1 cellular context compared by ENCODE assay signal in the genomic region with DNA sequence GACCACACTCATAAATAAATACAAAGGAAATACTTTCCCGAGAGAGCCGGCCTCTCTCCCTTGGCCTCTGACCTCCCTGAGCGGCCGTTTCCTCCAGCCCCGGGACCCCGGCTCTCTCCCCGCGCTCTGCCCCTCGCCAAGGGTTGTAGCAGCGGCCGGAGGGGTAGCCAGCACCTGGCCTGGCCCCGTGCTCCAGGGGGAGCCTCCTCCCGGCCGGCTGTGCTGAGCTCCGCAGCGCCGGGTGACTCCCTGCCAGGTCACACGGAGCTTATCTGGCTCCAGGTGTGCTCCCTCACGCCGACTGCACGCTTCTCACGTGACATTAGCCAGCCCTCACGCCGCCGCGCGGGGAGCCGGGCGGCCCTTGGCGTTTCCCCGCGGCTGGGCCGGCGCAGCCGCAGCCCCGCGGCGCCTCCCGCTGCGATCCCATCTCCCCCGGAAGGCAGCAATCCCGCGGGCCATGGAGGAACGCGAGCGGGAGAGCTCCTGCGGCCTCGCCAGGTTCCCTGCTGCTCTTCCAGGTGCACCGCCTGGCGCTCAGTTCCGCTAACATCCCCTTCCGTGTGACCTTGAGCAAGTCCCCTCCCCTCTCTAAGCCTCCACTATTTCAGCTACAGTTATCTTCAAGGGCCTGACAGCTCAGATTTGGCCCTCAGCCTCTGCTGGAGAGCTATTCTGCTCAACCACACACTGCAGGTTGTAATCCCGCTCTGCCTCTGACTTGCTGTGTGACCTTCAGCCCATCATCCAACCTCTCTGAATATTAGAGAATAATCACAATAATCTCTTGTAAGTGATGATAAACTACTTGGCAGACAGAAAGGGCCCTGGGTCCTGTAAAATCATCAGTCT.
TF ChIP-seq lines count a peak whose summit lies in the region.

No MANE protein-coding gene starts in this region.

TF ChIP-seq in K562, 482 proteins besides CTCF, POLR2A, EP300 and RAD21 (continued from another document and continues in another):
- no peak for TF ChIP-seq NUFIP1 (IDR thresholded peaks at IDR 0.05; ENCODE audit: partially characterized antibody)
- no peak for TF ChIP-seq ZNF384 (IDR thresholded peaks at IDR 0.05; ENCODE audit: low read depth, low read length)
- peak; percentile 79 for TF ChIP-seq CBFA2T3 (IDR thresholded peaks at IDR 0.05)
- TF ChIP-seq, protein P1, sequence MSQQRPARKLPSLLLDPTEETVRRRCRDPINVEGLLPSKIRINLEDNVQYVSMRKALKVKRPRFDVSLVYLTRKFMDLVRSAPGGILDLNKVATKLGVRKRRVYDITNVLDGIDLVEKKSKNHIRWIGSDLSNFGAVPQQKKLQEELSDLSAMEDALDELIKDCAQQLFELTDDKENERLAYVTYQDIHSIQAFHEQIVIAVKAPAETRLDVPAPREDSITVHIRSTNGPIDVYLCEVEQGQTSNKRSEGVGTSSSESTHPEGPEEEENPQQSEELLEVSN (IDR thresholded peaks at IDR 0.05; ENCODE audit: borderline replicate concordance in 1 of 2, extremely low read depth in 1 of 2, insufficient read depth in 1 of 2, insufficient read length in 1 of 2, low read depth in 1 of 2, low read length in 1 of 2, poor library complexity in 1 of 2, severe bottlenecking in 1 of 2): peak; percentile 74 to 91
- TF ChIP-seq REST (CRISPR knock-in tag; IDR thresholded peaks at IDR 0.05; ENCODE audit: low read depth): peak; percentile 81
- peak; percentile 86; the same call in 1 of the 2 replicates for TF ChIP-seq MTA3 (IDR thresholded peaks at IDR 0.05; ENCODE audit: borderline replicate concordance)
- peak; percentile 48; the same call in 1 of the 2 replicates for TF ChIP-seq NR2C1 (IDR thresholded peaks at IDR 0.05)
- peak; percentile 34; the same call in 1 of the 2 replicates for TF ChIP-seq NR2C1 (tag; IDR thresholded peaks at IDR 0.05)
- TF ChIP-seq PTBP1 (IDR thresholded peaks at IDR 0.05; ENCODE audit: low read depth, low read length): peak; percentile 87; the same call in 1 of the 2 replicates
- peak; percentile 97 for TF ChIP-seq ZFP36 (IDR thresholded peaks at IDR 0.05; ENCODE audit: low read depth, low read length, partially characterized antibody)
- peak; percentile 62; the same call in 1 of the 2 replicates for TF ChIP-seq USF1 (CRISPR knock-in tag; IDR thresholded peaks at IDR 0.05)
- no peak for TF ChIP-seq FOXA1 (IDR thresholded peaks at IDR 0.05; ENCODE audit: borderline replicate concordance)
- no peak for TF ChIP-seq ZNF561 (CRISPR knock-in tag; conservative IDR thresholded peaks at IDR 0.05)
- no peak for TF ChIP-seq ARID3A (IDR thresholded peaks at IDR 0.05; ENCODE audit: borderline replicate concordance, low read depth, low read length)
- TF ChIP-seq, protein P2, sequence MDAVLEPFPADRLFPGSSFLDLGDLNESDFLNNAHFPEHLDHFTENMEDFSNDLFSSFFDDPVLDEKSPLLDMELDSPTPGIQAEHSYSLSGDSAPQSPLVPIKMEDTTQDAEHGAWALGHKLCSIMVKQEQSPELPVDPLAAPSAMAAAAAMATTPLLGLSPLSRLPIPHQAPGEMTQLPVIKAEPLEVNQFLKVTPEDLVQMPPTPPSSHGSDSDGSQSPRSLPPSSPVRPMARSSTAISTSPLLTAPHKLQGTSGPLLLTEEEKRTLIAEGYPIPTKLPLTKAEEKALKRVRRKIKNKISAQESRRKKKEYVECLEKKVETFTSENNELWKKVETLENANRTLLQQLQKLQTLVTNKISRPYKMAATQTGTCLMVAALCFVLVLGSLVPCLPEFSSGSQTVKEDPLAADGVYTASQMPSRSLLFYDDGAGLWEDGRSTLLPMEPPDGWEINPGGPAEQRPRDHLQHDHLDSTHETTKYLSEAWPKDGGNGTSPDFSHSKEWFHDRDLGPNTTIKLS (IDR thresholded peaks at IDR 0.05; ENCODE audit: borderline replicate concordance, low read depth): peak; percentile 47; the same call in 1 of the 2 replicates
- TF ChIP-seq RBM14 (IDR thresholded peaks at IDR 0.05; ENCODE audit: borderline replicate concordance, insufficient read depth, low read depth, low read length): no peak
- TF ChIP-seq RBFOX2 (IDR thresholded peaks at IDR 0.05; ENCODE audit: low read depth, low read length): peak; percentile 85
- TF ChIP-seq PTTG1 (tag; IDR thresholded peaks at IDR 0.05; ENCODE audit: low read depth): no peak
- TF ChIP-seq NFIC (IDR thresholded peaks at IDR 0.05): peak; percentile 66; the same call in 1 of the 2 replicates
- no peak for TF ChIP-seq TEAD2 (tag; IDR thresholded peaks at IDR 0.05)
- no peak for TF ChIP-seq ATF1 (CRISPR knock-in tag; IDR thresholded peaks at IDR 0.05)
- peak; percentile 67; the same call in 1 of the 2 replicates for TF ChIP-seq ATF1 (tag; IDR thresholded peaks at IDR 0.05)
- TF ChIP-seq EHMT2 (IDR thresholded peaks at IDR 0.05): no peak
- TF ChIP-seq EWSR1 (IDR thresholded peaks at IDR 0.05; ENCODE audit: borderline replicate concordance, low read depth, partially characterized antibody): no peak
- peak; percentile 93 for TF ChIP-seq ZNF592 (IDR thresholded peaks at IDR 0.05)
- TF ChIP-seq CBFB (CRISPR knock-in tag; IDR thresholded peaks at IDR 0.05): no peak
- no peak for TF ChIP-seq RBM34 (IDR thresholded peaks at IDR 0.05; ENCODE audit: borderline replicate concordance, insufficient read depth, low read length)
- no peak for TF ChIP-seq BMI1 (IDR thresholded peaks at IDR 0.05; ENCODE audit: low read length)
- no peak for TF ChIP-seq ZNF121 (CRISPR knock-in tag; conservative IDR thresholded peaks at IDR 0.05)
- 0 out of 2 replicates have a peak, but pooled peaks have one; percentile 59 for TF ChIP-seq E2F3 (CRISPR knock-in tag; IDR thresholded peaks at IDR 0.05)
- no peak for TF ChIP-seq ZNF197 (CRISPR knock-in tag; IDR thresholded peaks at IDR 0.05; ENCODE audit: low read depth)
- no peak for TF ChIP-seq OTX1 (CRISPR knock-in tag; IDR thresholded peaks at IDR 0.05)
- no peak for TF ChIP-seq ZNF57 (CRISPR knock-in tag; IDR thresholded peaks at IDR 0.05)
- peak; percentile 84 for TF ChIP-seq FUS (optimal IDR thresholded peaks at IDR 0.05; ENCODE audit: low read depth, low read length)
- TF ChIP-seq RBM15 (IDR thresholded peaks at IDR 0.05; ENCODE audit: insufficient read depth, low read length): no peak
- TF ChIP-seq TFAM (CRISPR knock-in tag; conservative IDR thresholded peaks at IDR 0.05): no peak
- TF ChIP-seq SMAD4 (CRISPR knock-in tag; conservative IDR thresholded peaks at IDR 0.05): peak; percentile 91
- peak; percentile 40; the same call in 1 of the 2 replicates for TF ChIP-seq NR4A1 (CRISPR knock-in tag; IDR thresholded peaks at IDR 0.05)
- peak; percentile 76; the same call in 1 of the 2 replicates for TF ChIP-seq NR4A1 (tag; IDR thresholded peaks at IDR 0.05)
- 0 out of 2 replicates have a peak, but pooled peaks have one; percentile 10 for TF ChIP-seq CEBPB (tag; IDR thresholded peaks at IDR 0.05)
- TF ChIP-seq, protein P3, sequence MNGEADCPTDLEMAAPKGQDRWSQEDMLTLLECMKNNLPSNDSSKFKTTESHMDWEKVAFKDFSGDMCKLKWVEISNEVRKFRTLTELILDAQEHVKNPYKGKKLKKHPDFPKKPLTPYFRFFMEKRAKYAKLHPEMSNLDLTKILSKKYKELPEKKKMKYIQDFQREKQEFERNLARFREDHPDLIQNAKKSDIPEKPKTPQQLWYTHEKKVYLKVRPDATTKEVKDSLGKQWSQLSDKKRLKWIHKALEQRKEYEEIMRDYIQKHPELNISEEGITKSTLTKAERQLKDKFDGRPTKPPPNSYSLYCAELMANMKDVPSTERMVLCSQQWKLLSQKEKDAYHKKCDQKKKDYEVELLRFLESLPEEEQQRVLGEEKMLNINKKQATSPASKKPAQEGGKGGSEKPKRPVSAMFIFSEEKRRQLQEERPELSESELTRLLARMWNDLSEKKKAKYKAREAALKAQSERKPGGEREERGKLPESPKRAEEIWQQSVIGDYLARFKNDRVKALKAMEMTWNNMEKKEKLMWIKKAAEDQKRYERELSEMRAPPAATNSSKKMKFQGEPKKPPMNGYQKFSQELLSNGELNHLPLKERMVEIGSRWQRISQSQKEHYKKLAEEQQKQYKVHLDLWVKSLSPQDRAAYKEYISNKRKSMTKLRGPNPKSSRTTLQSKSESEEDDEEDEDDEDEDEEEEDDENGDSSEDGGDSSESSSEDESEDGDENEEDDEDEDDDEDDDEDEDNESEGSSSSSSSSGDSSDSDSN (IDR thresholded peaks at IDR 0.05; ENCODE audit: borderline replicate concordance in 1 of 2, low read depth in 2 of 2, low read length in 2 of 2): peak; percentile 73 to 94; a peak in 3 of 4 replicates
- no peak for TF ChIP-seq ZNF717 (CRISPR knock-in tag; IDR thresholded peaks at IDR 0.05)
- TF ChIP-seq, protein P4, sequence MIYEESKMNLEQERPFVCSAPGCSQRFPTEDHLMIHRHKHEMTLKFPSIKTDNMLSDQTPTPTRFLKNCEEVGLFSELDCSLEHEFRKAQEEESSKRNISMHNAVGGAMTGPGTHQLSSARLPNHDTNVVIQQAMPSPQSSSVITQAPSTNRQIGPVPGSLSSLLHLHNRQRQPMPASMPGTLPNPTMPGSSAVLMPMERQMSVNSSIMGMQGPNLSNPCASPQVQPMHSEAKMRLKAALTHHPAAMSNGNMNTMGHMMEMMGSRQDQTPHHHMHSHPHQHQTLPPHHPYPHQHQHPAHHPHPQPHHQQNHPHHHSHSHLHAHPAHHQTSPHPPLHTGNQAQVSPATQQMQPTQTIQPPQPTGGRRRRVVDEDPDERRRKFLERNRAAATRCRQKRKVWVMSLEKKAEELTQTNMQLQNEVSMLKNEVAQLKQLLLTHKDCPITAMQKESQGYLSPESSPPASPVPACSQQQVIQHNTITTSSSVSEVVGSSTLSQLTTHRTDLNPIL (CRISPR knock-in tag; IDR thresholded peaks at IDR 0.05): no peak
- TF ChIP-seq ZNF23 (CRISPR knock-in tag; IDR thresholded peaks at IDR 0.05): no peak
- no peak for TF ChIP-seq ZNF699 (CRISPR knock-in tag; IDR thresholded peaks at IDR 0.05; ENCODE audit: insufficient replicate concordance)
- TF ChIP-seq MAZ (CRISPR knock-in tag; conservative IDR thresholded peaks at IDR 0.05 in 1 of 2, IDR thresholded peaks at IDR 0.05 in 1 of 2): peak; percentile 58 to 83
- no peak for TF ChIP-seq HNRNPL (IDR thresholded peaks at IDR 0.05; ENCODE audit: low read depth, low read length)
